In the genomic region with DNA sequence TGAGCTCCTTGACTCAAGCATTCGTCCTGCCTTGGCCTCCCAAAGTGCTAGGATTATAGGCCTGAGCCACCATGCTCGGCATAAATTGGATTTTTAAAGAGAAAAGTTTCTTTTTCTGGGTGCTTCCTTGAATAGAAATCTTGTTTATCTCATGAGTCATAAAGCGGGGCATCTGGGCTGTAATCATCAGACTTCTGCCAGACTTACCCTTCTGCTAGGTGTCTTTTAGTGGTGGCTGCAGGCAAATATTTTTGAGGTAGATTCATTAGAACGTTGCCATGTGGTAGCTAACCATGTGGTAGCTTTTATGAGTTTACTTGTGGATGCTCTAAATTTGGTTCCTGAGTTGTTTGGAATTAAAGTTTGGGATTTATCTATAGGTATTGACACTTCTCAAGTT, we compare ENCODE assay signal across 15 cellular contexts. TPM values are rescaled to one million over a fixed set of nuclear protein-coding genes. Genes with fewer than 3 reads are reported as not detected.
DNase-seq lines count a peak whose midpoint lies in the region; ATAC-seq and TF ChIP-seq lines count a peak whose summit lies in the region.
"Had no signal": no experiment of that assay in that cellular context is flagged by ENCODE, and none has a peak within 500 bp of the region (broad histone marks: within the 10 kb centered on the region; RNA-seq: fewer than 3 reads in every experiment).

No MANE protein-coding gene starts in this region.

- H3K27me3 ChIP-seq in MG63 (no peaks in the 10 kb centered on the region), GM23338 (ENCODE audit: insufficient read depth) (no peaks in the 10 kb centered on the region)
- H3K27me3 ChIP-seq: body of pancreas had no signal

- no peak overlapping the region for H3K4me3 Mint-ChIP-seq in mesothelial cell of epicardium
- H3K4me3 Mint-ChIP-seq in GM23338 = no peak overlapping the region
- H3K4me3 Mint-ChIP-seq: stimulated activated naive CD8-positive, alpha-beta T cell treated with anti-CD3 and anti-CD28 coated beads, Interleukin-15, Interleukin-2, amounts not matched to agents 100 ng/mL and 50 ng/mL, for 24 hours had no signal

- H3K27ac Mint-ChIP-seq in mesothelial cell of epicardium (peak overlapping the region; percentile 96), GM23338 (no peak overlapping the region; the same call in 1 of the 2 replicates)

- H3K36me3 Mint-ChIP-seq in mesothelial cell of epicardium = peaks cover 14% of the 10 kb centered on the region
- H3K36me3 Mint-ChIP-seq in GM23338 (ENCODE audit: low read depth) = peaks cover 35% of the 10 kb centered on the region

- peaks cover 53% of the 10 kb centered on the region for H4K20me1 ChIP-seq in GM23338 (replicated peaks; ENCODE audit: insufficient read depth)

- no peaks in the 10 kb centered on the region for H3K9me2 ChIP-seq in GM23338 (ENCODE audit: insufficient read depth)

- peaks cover 36% of the 10 kb centered on the region for H3K4me1 Mint-ChIP-seq in mesothelial cell of epicardium
- peaks cover 30% of the 10 kb centered on the region for H3K4me1 Mint-ChIP-seq in GM23338

- H2AFZ ChIP-seq in GM23338 = no peak overlapping the region

- H3K79me2 ChIP-seq in GM23338 (replicated peaks; ENCODE audit: insufficient read depth) = peaks cover 100% of the 10 kb centered on the region

- H3K36me3 ChIP-seq in MG63 = peaks cover 61% of the 10 kb centered on the region
- H3K36me3 ChIP-seq in GM23338 (ENCODE audit: insufficient read depth) = peaks cover 18% of the 10 kb centered on the region; the same call in 1 of the 2 replicates

- no peak for TF ChIP-seq CTCF in cardiac fibroblast (IDR thresholded peaks at IDR 0.05; ENCODE audit: low read depth, low read length)
- no peak for TF ChIP-seq CTCF in mesothelial cell of epicardium (IDR thresholded peaks at IDR 0.05; ENCODE audit: unreplicated experiment)
- no peak for TF ChIP-seq CTCF in GM23338 (conservative IDR thresholded peaks at IDR 0.05; ENCODE audit: low read depth in 2 of 2)

- ATAC-seq in HG03159 (IDR thresholded peaks at IDR 0.05; ENCODE audit: unreplicated experiment) (no peak), HG02938 (IDR thresholded peaks at IDR 0.05; ENCODE audit: unreplicated experiment) (no peak), GM23338 (no peak)
- ATAC-seq: body of pancreas, HepG2, Right ventricle myocardium inferior had no signal

- peak; percentile 59 for DNase-seq in Daoy (ENCODE audit: low read depth)
- peak; percentile 41 for DNase-seq in MG63
- peak; percentile 19 to 59 for DNase-seq in cardiac fibroblast (ENCODE audit: low read depth in 2 of 2)
- no peak for DNase-seq in mesothelial cell of epicardium (ENCODE audit: low spot score in 2 of 2, unreplicated experiment in 2 of 2)
- no peak for DNase-seq in GM23338 (ENCODE audit: low spot score)
- DNase-seq in NCI-H187 (lab: John Stamatoyannopoulos, UW) = no peak
- DNase-seq: body of pancreas; DND-41; glutamatergic neuron; stimulated activated CD4-positive, alpha-beta T cell treated with anti-CD3 and anti-CD28 coated beads, Interleukin-12 subunit alpha, Interleukin-12 subunit beta, amount 100 ng/mL, for 4 hours had no signal

- H3K4me1 ChIP-seq in GM23338 (ENCODE audit: insufficient read depth) = 0 out of 2 replicates have a peak, but pooled peaks cover 14% of the 10 kb centered on the region

- H3K4me3 ChIP-seq in MG63 (no peak overlapping the region), cardiac fibroblast (replicated peaks in 1 of 2; ENCODE audit: low read depth in 2 of 2, low read length in 2 of 2) (no peak overlapping the region), GM23338 (no peak overlapping the region)
- H3K4me3 ChIP-seq: body of pancreas had no signal

- no peak overlapping the region for H3K4me2 ChIP-seq in GM23338

- 0 out of 2 replicates have a peak, but pooled peaks cover 3% of the 10 kb centered on the region for H3F3A ChIP-seq in GM23338 (replicated peaks; ENCODE audit: low read depth)

- no peaks in the 10 kb centered on the region for H3K27me3 Mint-ChIP-seq in mesothelial cell of epicardium (ENCODE audit: low read depth)
- peaks cover 11% of the 10 kb centered on the region for H3K27me3 Mint-ChIP-seq in GM23338 (ENCODE audit: insufficient read depth, low read depth, poor library complexity)
- H3K27me3 Mint-ChIP-seq: stimulated activated naive CD8-positive, alpha-beta T cell treated with anti-CD3 and anti-CD28 coated beads, Interleukin-15, Interleukin-2, amounts not matched to agents 100 ng/mL and 50 ng/mL, for 24 hours had no signal

- H3K9me3 Mint-ChIP-seq in mesothelial cell of epicardium (no peaks in the 10 kb centered on the region), GM23338 (no peaks in the 10 kb centered on the region)
- H3K9me3 Mint-ChIP-seq: stimulated activated naive CD8-positive, alpha-beta T cell treated with anti-CD3 and anti-CD28 coated beads, Interleukin-15, Interleukin-2, amounts not matched to agents 100 ng/mL and 50 ng/mL, for 24 hours had no signal

- H3K27ac ChIP-seq in GM23338 (ENCODE audit: low read depth) = no peak overlapping the region; the same call in 1 of the 2 replicates
- H3K27ac ChIP-seq: body of pancreas had no signal

- no peaks in the 10 kb centered on the region for H3K9me3 ChIP-seq in MG63
- H3K9me3 ChIP-seq: body of pancreas had no signal

TF ChIP-seq in GM23338, 12 proteins besides CTCF, POLR2A, EP300 and RAD21:
- no peak for TF ChIP-seq EZH2 (IDR thresholded peaks at IDR 0.05; ENCODE audit: low read depth, unreplicated experiment)
- no peak for TF ChIP-seq STAT1 (IDR thresholded peaks at IDR 0.05; ENCODE audit: unreplicated experiment)
- no peak for TF ChIP-seq NANOG (IDR thresholded peaks at IDR 0.05; ENCODE audit: borderline replicate concordance)

RNA-seq across cellular contexts. Expression of gene PGS1, which starts 13.4 kb away (rescaled TPM):
- 25.6 and 26.8 TPM in 2 replicates for total RNA-seq in Daoy (2014; rRNA removed; shearing (Covaris generic))
- total RNA-seq in MG63 (2014; rRNA removed; shearing (Covaris generic); ENCODE audit: low replicate concordance) = 47.3 and 48.7 TPM in 2 replicates
- total RNA-seq in mesothelial cell of epicardium = 62.0 to 66.5 TPM (median 62.3 TPM) in 3 replicates
- 65.8 and 67.1 TPM in 2 replicates for total RNA-seq in GM23338 (2014; rRNA removed; shearing (Covaris generic))
- polyA plus RNA-seq in GM23338 (2016; fragmentation: Nextera tagmentation; extraction: Ambion mirVana) = 42.5 and 43.9 TPM in 2 replicates

RNA-seq across cellular contexts. Expression of gene SOCS3, which starts 32.0 kb away (rescaled TPM):
- 25.3 and 27.9 TPM in 2 replicates for total RNA-seq in Daoy (2014; rRNA removed; shearing (Covaris generic))
- total RNA-seq in MG63 (2014; rRNA removed; shearing (Covaris generic); ENCODE audit: low replicate concordance) = 23.4 and 32.9 TPM in 2 replicates
- 45.7 to 50.0 TPM (median 49.8 TPM) in 3 replicates for total RNA-seq in mesothelial cell of epicardium
- total RNA-seq in GM23338 (2014; rRNA removed; shearing (Covaris generic)) = 25.1 and 32.9 TPM in 2 replicates
- polyA plus RNA-seq in GM23338 (2016; fragmentation: Nextera tagmentation; extraction: Ambion mirVana) = 13.2 TPM in 2 replicates

Comparison
In these comparisons a context has a peak if more than half of its experiments do, and no peak if none do; other contexts are left out.
1. DNase-seq: peak in Daoy (single experiment), MG63 (single experiment) and cardiac fibroblast (2 of 2); none in mesothelial cell of epicardium (0 of 2), GM23338 (single experiment) and NCI-H187 (0 of 2).